11 cellular contexts compared by ENCODE assay signal in the genomic region with DNA sequence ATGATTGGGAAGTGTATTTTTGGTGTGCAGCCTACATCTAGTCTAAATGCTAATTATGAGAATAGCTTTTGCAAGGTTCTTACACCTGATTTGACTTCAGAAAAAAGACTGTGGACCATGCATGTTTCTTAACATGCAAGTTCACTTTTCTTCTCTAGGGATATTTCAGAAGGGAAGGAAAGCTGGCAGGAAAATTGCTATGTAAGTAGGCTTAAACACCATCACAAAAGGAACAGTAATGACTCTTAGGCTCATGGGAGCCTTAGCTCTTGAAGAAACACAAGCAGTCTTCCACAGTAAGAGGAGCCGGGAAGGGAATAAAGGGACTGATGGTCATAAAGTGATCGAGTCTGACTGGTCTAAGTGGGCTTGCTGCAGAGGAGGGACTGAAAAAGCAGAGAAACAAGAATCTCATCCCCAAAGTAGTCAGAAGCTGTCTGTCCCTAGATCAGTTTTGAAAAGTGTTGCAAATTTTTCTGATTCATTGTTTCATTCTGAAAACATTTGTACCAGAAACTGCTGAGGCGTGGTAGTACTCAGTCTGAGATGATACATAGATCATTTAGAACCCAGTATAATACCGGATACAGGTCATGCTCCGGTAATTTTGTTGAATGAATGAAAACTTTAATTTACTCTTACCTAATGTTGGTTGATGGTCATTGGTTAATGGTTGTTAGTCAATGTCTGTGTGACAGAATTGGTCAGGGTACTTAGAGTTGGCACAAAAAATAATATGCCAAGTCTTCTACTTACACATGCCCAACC. TPM values are rescaled to one million over a fixed set of nuclear protein-coding genes. Genes with fewer than 3 reads are reported as not detected.
A peak's percentile ranks its signal among the peaks of the same experiment; 100 is the strongest.
DNase-seq lines count a peak whose midpoint lies in the region; ATAC-seq and TF ChIP-seq lines count a peak whose summit lies in the region.
"Had no signal": no experiment of that assay in that cellular context is flagged by ENCODE, and none has a peak within 500 bp of the region (broad histone marks: within the 10 kb centered on the region; RNA-seq: fewer than 3 reads in every experiment).

No MANE protein-coding gene starts in this region.

- H3K36me3 ChIP-seq in neural cell (ENCODE audit: insufficient read depth, low read length) = no peaks in the 10 kb centered on the region
- peaks cover 16% of the 10 kb centered on the region for H3K36me3 ChIP-seq in WERI-Rb-1
- H3K36me3 ChIP-seq: neural progenitor cell had no signal

- H3K79me2 ChIP-seq in neural cell (replicated peaks; ENCODE audit: insufficient read depth, low read length) = no peaks in the 10 kb centered on the region

- H4K20me1 ChIP-seq in neural cell (ENCODE audit: insufficient read depth) = no peaks in the 10 kb centered on the region

- H2AFZ ChIP-seq in neural cell (ENCODE audit: low read depth, low read length) = no peak overlapping the region
- H2AFZ ChIP-seq: neural progenitor cell had no signal

- H3K27me3 ChIP-seq in neural cell (ENCODE audit: insufficient read depth, low read depth, low read length) (no peaks in the 10 kb centered on the region), WERI-Rb-1 (ENCODE audit: insufficient read depth, low read depth, severe bottlenecking) (no peaks in the 10 kb centered on the region)

- TF ChIP-seq EP300 in neural cell (conservative IDR thresholded peaks at IDR 0.05; ENCODE audit: poor library complexity, severe bottlenecking) = peak; percentile 72

- H3K9me3 ChIP-seq in neural cell (ENCODE audit: low read length) (no peaks in the 10 kb centered on the region), WERI-Rb-1 (ENCODE audit: severe bottlenecking) (no peaks in the 10 kb centered on the region)

- peak overlapping the region; percentile 0 for H3K9ac ChIP-seq in neural cell (ENCODE audit: low read length)
- H3K9ac ChIP-seq: neural progenitor cell had no signal

- DNase-seq in WERI-Rb-1 = no peak
- DNase-seq in NCI-H146 (lab: John Stamatoyannopoulos, UW) = no peak
- no peak for DNase-seq in activated CD4-positive, alpha-beta T cell treated with anti-CD3 and anti-CD28 coated beads, Interleukin-2, amount 50 U/mL, for 48 hours
- DNase-seq: activated effector memory CD4-positive, alpha-beta T cell treated with Interleukin-2 at 50 U/mL for 16 hours; NCI-H345 had no signal

- peak; percentile 13 for TF ChIP-seq RAD21 in neural cell (conservative IDR thresholded peaks at IDR 0.05)

- H3K27ac ChIP-seq in neural cell (ENCODE audit: low read length) = peak overlapping the region; percentile 51
- no peak overlapping the region for H3K27ac ChIP-seq in WERI-Rb-1
- H3K27ac ChIP-seq: neural progenitor cell had no signal

- no peak for TF ChIP-seq CTCF in neural cell (IDR thresholded peaks at IDR 0.05; ENCODE audit: poor library complexity, severe bottlenecking)
- no peak for TF ChIP-seq CTCF in WERI-Rb-1 (IDR thresholded peaks at IDR 0.05; ENCODE audit: low read depth, low read length)

- no peaks in the 10 kb centered on the region for H3K9me2 ChIP-seq in neural cell (ENCODE audit: insufficient read depth, low read length)

- H3K4me3 ChIP-seq in neural cell (ENCODE audit: low read length) = peak overlapping the region; percentile 46
- H3K4me3 ChIP-seq in WERI-Rb-1 (ENCODE audit: low read depth, low read length) = no peak overlapping the region
- H3K4me3 ChIP-seq: neural progenitor cell had no signal

- peak overlapping the region; percentile 20 for H3K4me2 ChIP-seq in neural cell (ENCODE audit: low read length)
- H3K4me2 ChIP-seq: neural progenitor cell had no signal

- ATAC-seq in GM18907 (IDR thresholded peaks at IDR 0.05; ENCODE audit: unreplicated experiment) (peak; percentile 54), GM21723 (IDR thresholded peaks at IDR 0.05; ENCODE audit: unreplicated experiment) (peak; percentile 73), HG03354 (IDR thresholded peaks at IDR 0.05; ENCODE audit: poor library complexity, severe bottlenecking, unreplicated experiment) (peak; percentile 74)
- ATAC-seq: Right ventricle myocardium inferior had no signal

- no peaks in the 10 kb centered on the region for H3F3A ChIP-seq in neural cell (ENCODE audit: insufficient read depth, low read length, poor library complexity, severe bottlenecking)

TF ChIP-seq in neural cell, 6 proteins besides CTCF, POLR2A, EP300 and RAD21:
- TF ChIP-seq EZH2 (IDR thresholded peaks at IDR 0.05; ENCODE audit: borderline replicate concordance, insufficient read depth, low read length, poor library complexity, severe bottlenecking) (no peak), MXI1 (conservative IDR thresholded peaks at IDR 0.05; ENCODE audit: poor library complexity, severe bottlenecking) (peak; percentile 48), POLR2AphosphoS5 (IDR thresholded peaks at IDR 0.05) (peak; percentile 78), SMC3 (conservative IDR thresholded peaks at IDR 0.05; ENCODE audit: poor library complexity) (no peak), TAF1 (IDR thresholded peaks at IDR 0.05; ENCODE audit: low read depth) (no peak)
- TF ChIP-seq, protein P1, sequence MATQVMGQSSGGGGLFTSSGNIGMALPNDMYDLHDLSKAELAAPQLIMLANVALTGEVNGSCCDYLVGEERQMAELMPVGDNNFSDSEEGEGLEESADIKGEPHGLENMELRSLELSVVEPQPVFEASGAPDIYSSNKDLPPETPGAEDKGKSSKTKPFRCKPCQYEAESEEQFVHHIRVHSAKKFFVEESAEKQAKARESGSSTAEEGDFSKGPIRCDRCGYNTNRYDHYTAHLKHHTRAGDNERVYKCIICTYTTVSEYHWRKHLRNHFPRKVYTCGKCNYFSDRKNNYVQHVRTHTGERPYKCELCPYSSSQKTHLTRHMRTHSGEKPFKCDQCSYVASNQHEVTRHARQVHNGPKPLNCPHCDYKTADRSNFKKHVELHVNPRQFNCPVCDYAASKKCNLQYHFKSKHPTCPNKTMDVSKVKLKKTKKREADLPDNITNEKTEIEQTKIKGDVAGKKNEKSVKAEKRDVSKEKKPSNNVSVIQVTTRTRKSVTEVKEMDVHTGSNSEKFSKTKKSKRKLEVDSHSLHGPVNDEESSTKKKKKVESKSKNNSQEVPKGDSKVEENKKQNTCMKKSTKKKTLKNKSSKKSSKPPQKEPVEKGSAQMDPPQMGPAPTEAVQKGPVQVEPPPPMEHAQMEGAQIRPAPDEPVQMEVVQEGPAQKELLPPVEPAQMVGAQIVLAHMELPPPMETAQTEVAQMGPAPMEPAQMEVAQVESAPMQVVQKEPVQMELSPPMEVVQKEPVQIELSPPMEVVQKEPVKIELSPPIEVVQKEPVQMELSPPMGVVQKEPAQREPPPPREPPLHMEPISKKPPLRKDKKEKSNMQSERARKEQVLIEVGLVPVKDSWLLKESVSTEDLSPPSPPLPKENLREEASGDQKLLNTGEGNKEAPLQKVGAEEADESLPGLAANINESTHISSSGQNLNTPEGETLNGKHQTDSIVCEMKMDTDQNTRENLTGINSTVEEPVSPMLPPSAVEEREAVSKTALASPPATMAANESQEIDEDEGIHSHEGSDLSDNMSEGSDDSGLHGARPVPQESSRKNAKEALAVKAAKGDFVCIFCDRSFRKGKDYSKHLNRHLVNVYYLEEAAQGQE (IDR thresholded peaks at IDR 0.05; ENCODE audit: borderline replicate concordance) = peak; percentile 94

RNA-seq across cellular contexts. Expression of a gene that starts 40.9 kb away (rescaled TPM):
- polyA plus RNA-seq in neural cell = 36.9 and 38.2 TPM in 2 replicates
- 25.6 and 28.0 TPM in 2 replicates for polyA minus RNA-seq in neural cell
